Comparison of ENCODE assay signal across 17 cellular contexts in genomic region chr17:9170822-9171221, GRCh38.
DNase-seq lines count a peak whose midpoint lies in the region; ATAC-seq and TF ChIP-seq lines count a peak whose summit lies in the region.
"Had no signal": no experiment of that assay in that cellular context is flagged by ENCODE, and none has a peak within 500 bp of the region (broad histone marks: within the 10 kb centered on the region; RNA-seq: fewer than 3 reads in every experiment).

No MANE protein-coding gene starts in this region.

- intact Hi-C loops in Caco-2 (cut with micrococcal nuclease; ENCODE audit: unreplicated experiment) (no loop called here), heart left ventricle (cut with DNase I) (loop anchor here in 1 of 10 donors (10.0 kb wide), 1 partner anchor 344 kb away; no protein-coding TSS in a partner anchor)

- H3K9me3 Mint-ChIP-seq in Caco-2 (ENCODE audit: unreplicated experiment) (no peaks in the 10 kb centered on the region), nephron (peaks cover 3% of the 10 kb centered on the region)
- no peaks in the 10 kb centered on the region for H3K9me3 Mint-ChIP-seq in effector memory CD8-positive, alpha-beta T cell

- CTCF ChIA-PET in Caco-2 (lab: Charles Lee) = no interaction called here

- WGBS in hepatocyte (ENCODE audit: low lambda C conversion rate, missing lambda C conversion rate) = 25% methylated on average over 7 of the region's 7 CpGs
- 62 to 71% (median 70%) methylated on average over 7 of the region's 7 CpGs for WGBS in heart left ventricle, 4 donors

- H3K4me3 ChIP-seq in Caco-2 (ENCODE audit: low read depth, low read length) (no peak overlapping the region), Peyer's patch (no peak overlapping the region), hepatocyte (no peak overlapping the region), heart left ventricle (no peak overlapping the region)
- H3K4me3 ChIP-seq: A549 had no signal

- H3K4me1 ChIP-seq in Caco-2 = no peaks in the 10 kb centered on the region
- H3K4me1 ChIP-seq in Peyer's patch = no peaks in the 10 kb centered on the region
- no peaks in the 10 kb centered on the region for H3K4me1 ChIP-seq in hepatocyte (ENCODE audit: insufficient read depth)
- peaks cover 0 to 19% (median 4%) of the 10 kb centered on the region in 12 donors for H3K4me1 ChIP-seq in heart left ventricle
- H3K4me1 ChIP-seq: A549 had no signal

- no peak overlapping the region for H3K4me2 ChIP-seq in hepatocyte
- H3K4me2 ChIP-seq: A549 had no signal

- no TSS peak for BruUV-seq in Caco-2 (replicated peaks; lab: Mats Ljungman, UMichigan)

- H3K27me3 ChIP-seq in Caco-2 (replicated peaks; ENCODE audit: control insufficient read depth, insufficient read depth, low read length) (no peaks in the 10 kb centered on the region), Peyer's patch (no peaks in the 10 kb centered on the region), hepatocyte (no peaks in the 10 kb centered on the region), heart left ventricle (no peaks in the 10 kb centered on the region)

- no peaks in the 10 kb centered on the region for H3K9me2 ChIP-seq in hepatocyte (replicated peaks; ENCODE audit: insufficient read depth)

- no peak overlapping the region for H3K4me3 Mint-ChIP-seq in Caco-2 (ENCODE audit: unreplicated experiment)
- H3K4me3 Mint-ChIP-seq in nephron = no peak overlapping the region
- no peak overlapping the region for H3K4me3 Mint-ChIP-seq in effector memory CD8-positive, alpha-beta T cell
- H3K4me3 Mint-ChIP-seq: CD14-positive monocyte had no signal

- H3K9me3 ChIP-seq in Caco-2 (no peaks in the 10 kb centered on the region), Peyer's patch (no peaks in the 10 kb centered on the region), hepatocyte (ENCODE audit: low read depth) (no peaks in the 10 kb centered on the region), heart left ventricle (peaks cover 0 to 11% (median 0%) of the 10 kb centered on the region in 12 donors)
- H3K9me3 ChIP-seq: A549 had no signal

- H3K27ac ChIP-seq in Peyer's patch (peak overlapping the region in 2 of 4 donors; percentile 5 to 52), hepatocyte (no peak overlapping the region), heart left ventricle (no peak overlapping the region)
- H3K27ac ChIP-seq: A549 had no signal

- H2AFZ ChIP-seq in hepatocyte = no peak overlapping the region

- H3K27ac Mint-ChIP-seq in Caco-2 (ENCODE audit: unreplicated experiment) (peak overlapping the region; percentile 12), nephron (peak overlapping the region; percentile 3 to 45 (median 18))
- H3K27ac Mint-ChIP-seq in effector memory CD8-positive, alpha-beta T cell = no peak overlapping the region

- H3K27me3 Mint-ChIP-seq in Caco-2 (ENCODE audit: insufficient read depth, unreplicated experiment) = peaks cover 3% of the 10 kb centered on the region
- H3K27me3 Mint-ChIP-seq in nephron (ENCODE audit: low read depth) = peaks cover 28% of the 10 kb centered on the region
- peaks cover 0 to 45% of the 10 kb centered on the region in 2 donors for H3K27me3 Mint-ChIP-seq in effector memory CD8-positive, alpha-beta T cell

- DNase-seq in Caco-2 (no peak), Peyer's patch (peak in 2 of 3 donors; percentile 53 to 64), hepatocyte (ENCODE audit: low spot score) (peak; percentile 51), heart left ventricle (no peak), DMS114 treated with DMSO at 0.1 percent for 48 hours (lab: John Stamatoyannopoulos, UW; ENCODE audit: unreplicated experiment) (no peak)
- no peak for DNase-seq in effector memory CD8-positive, alpha-beta T cell
- DNase-seq: DMS79, GDM1, KG1, NCI-H1092 treated with DMSO at 0.1 percent for 48 hours, NCI-H187 treated with DMSO at 0.1 percent for 48 hours, NCI-H2171 treated with DMSO at 0.1 percent for 48 hours, NCI-H774, SHP77 had no signal

- no peak for ATAC-seq in effector memory CD8-positive, alpha-beta T cell (replicated peaks)
- ATAC-seq in heart left ventricle = no peak
- ATAC-seq: A549 had no signal

- H3K79me2 ChIP-seq in hepatocyte = no peaks in the 10 kb centered on the region

- H3K4me1 Mint-ChIP-seq in Caco-2 (ENCODE audit: low read depth, unreplicated experiment) (peaks cover 9% of the 10 kb centered on the region), nephron (peaks cover 18% of the 10 kb centered on the region)
- H3K4me1 Mint-ChIP-seq in effector memory CD8-positive, alpha-beta T cell (ENCODE audit: low read depth in 2 of 2) = peaks cover 0 to 2% of the 10 kb centered on the region in 2 donors
- H3K4me1 Mint-ChIP-seq: CD14-positive monocyte had no signal

- no peaks in the 10 kb centered on the region for H4K20me1 ChIP-seq in hepatocyte (ENCODE audit: insufficient read depth, poor library complexity, severe bottlenecking)

- no peaks in the 10 kb centered on the region for H3K36me3 ChIP-seq in Caco-2 (ENCODE audit: control insufficient read depth, insufficient read depth, low read length)
- H3K36me3 ChIP-seq in Peyer's patch = no peaks in the 10 kb centered on the region
- no peaks in the 10 kb centered on the region for H3K36me3 ChIP-seq in hepatocyte (replicated peaks; ENCODE audit: insufficient read depth, low read depth)
- H3K36me3 ChIP-seq in heart left ventricle = no peaks in the 10 kb centered on the region

- TF ChIP-seq POLR2A in Peyer's patch (IDR thresholded peaks at IDR 0.05) (no peak), heart left ventricle (IDR thresholded peaks at IDR 0.05) (no peak)

- TF ChIP-seq CTCF in Caco-2 (IDR thresholded peaks at IDR 0.05; ENCODE audit: insufficient read depth in 1 of 2, low read depth in 1 of 2, low read length in 1 of 2, severe bottlenecking in 1 of 2, unreplicated experiment in 1 of 2) = no peak
- no peak for TF ChIP-seq CTCF in Peyer's patch (IDR thresholded peaks at IDR 0.05)
- no peak for TF ChIP-seq CTCF in hepatocyte (IDR thresholded peaks at IDR 0.05; ENCODE audit: poor library complexity)
- TF ChIP-seq CTCF in nephron (IDR thresholded peaks at IDR 0.05; ENCODE audit: unreplicated experiment in 3 of 3) = no peak
- no peak for TF ChIP-seq CTCF in heart left ventricle (IDR thresholded peaks at IDR 0.05)

- POLR2A ChIA-PET in Caco-2 (lab: Charles Lee) = no interaction called here

- H3K36me3 Mint-ChIP-seq in Caco-2 (ENCODE audit: insufficient read depth, unreplicated experiment) (no peaks in the 10 kb centered on the region), nephron (ENCODE audit: low read depth) (no peaks in the 10 kb centered on the region)
- no peaks in the 10 kb centered on the region for H3K36me3 Mint-ChIP-seq in effector memory CD8-positive, alpha-beta T cell (ENCODE audit: insufficient read depth)
- H3K36me3 Mint-ChIP-seq: CD14-positive monocyte had no signal

Comparison
In these comparisons a context has a peak if more than half of its experiments do, and no peak if none do; other contexts are left out.
1. DNase-seq: peak in Peyer's patch (2 of 3) and hepatocyte (single experiment); none in Caco-2 (0 of 2), effector memory CD8-positive, alpha-beta T cell (0 of 3), heart left ventricle (0 of 5) and DMS114 treated with DMSO at 0.1 percent for 48 hours (single experiment).
2. H3K27ac Mint-ChIP-seq: peak in Caco-2 (single experiment) and nephron (3 of 3); none in effector memory CD8-positive, alpha-beta T cell (0 of 2).